In genomic region chr5:76791461-76791860, GRCh38 we compare ENCODE assay signal across 12 cellular contexts. TPM values are rescaled to one million over a fixed set of nuclear protein-coding genes. Genes with fewer than 3 reads are reported as not detected.
DNase-seq lines count a peak whose midpoint lies in the region; ATAC-seq and TF ChIP-seq lines count a peak whose summit lies in the region.
"Had no signal": no experiment of that assay in that cellular context is flagged by ENCODE, and none has a peak within 500 bp of the region (broad histone marks: within the 10 kb centered on the region; RNA-seq: fewer than 3 reads in every experiment).

No MANE protein-coding gene starts in this region.

- H3K27ac ChIP-seq in Panc1 (ENCODE audit: low read length) = peak overlapping the region; percentile 91
- peak overlapping the region; percentile 98 for H3K27ac ChIP-seq in mesodermal cell (ENCODE audit: low read depth, low read length, severe bottlenecking)
- peak overlapping the region in 3 of 4 donors; percentile 50 to 83 (median 77) for H3K27ac ChIP-seq in tibial nerve
- H3K27ac ChIP-seq: KMS-11 had no signal

- no peak overlapping the region for H3K4me3 ChIP-seq in Panc1 (ENCODE audit: low read depth in 2 of 2, low read length in 2 of 2)
- H3K4me3 ChIP-seq in choroid plexus epithelial cell (ENCODE audit: low read depth, low read length) = no peak overlapping the region
- no peak overlapping the region for H3K4me3 ChIP-seq in mesodermal cell (ENCODE audit: extremely low read depth, insufficient read depth, low read length, poor library complexity, severe bottlenecking)
- H3K4me3 ChIP-seq in tibial nerve = no peak overlapping the region

- no peak overlapping the region for H3K4me3 Mint-ChIP-seq in stimulated activated naive CD8-positive, alpha-beta T cell treated with anti-CD3 and anti-CD28 coated beads, Interleukin-15, amount 100 ng/mL, for 72 hours
- H3K4me3 Mint-ChIP-seq: activated CD8-positive, alpha-beta memory T cell treated with anti-CD3 and anti-CD28 coated beads, Interleukin-2, amount 10 ng/mL, durations not matched to agents 7 days and 5 days; H9; stimulated activated naive B cell treated with anti-CD40 and anti-IgM and Interleukin-4, amounts not matched to agents 10 μg/mL and 1 μg/mL and 100 μg/mL, for 72 hours had no signal

- H3K27me3 ChIP-seq in Panc1 (ENCODE audit: control insufficient read depth, insufficient read depth, low read length) (no peaks in the 10 kb centered on the region), tibial nerve (no peaks in the 10 kb centered on the region)

- H3K9me3 ChIP-seq in Panc1 (ENCODE audit: control insufficient read depth, insufficient read depth, low read depth, low read length) (peaks cover 10% of the 10 kb centered on the region; the same call in 1 of the 2 replicates), mesodermal cell (ENCODE audit: control insufficient read depth, low read length) (no peaks in the 10 kb centered on the region), tibial nerve (no peaks in the 10 kb centered on the region)

- TF ChIP-seq CTCF in Panc1 (IDR thresholded peaks at IDR 0.05) = no peak
- no peak for TF ChIP-seq CTCF in choroid plexus epithelial cell (conservative IDR thresholded peaks at IDR 0.05; ENCODE audit: low read depth, low read length)
- TF ChIP-seq CTCF in tibial nerve (IDR thresholded peaks at IDR 0.05) = no peak

- no peak for TF ChIP-seq POLR2A in tibial nerve (IDR thresholded peaks at IDR 0.05)

- in situ Hi-C loops in Panc1 (cut with HindIII; ENCODE audit: low pct_unique_long_range_greater_than_20kb, low sequenced_read_pairs) = no loop called here

- BruUV-seq in Panc1 (replicated peaks; lab: Mats Ljungman, UMichigan) = no TSS peak

- no peaks in the 10 kb centered on the region for H3K9me3 Mint-ChIP-seq in stimulated activated naive CD8-positive, alpha-beta T cell treated with anti-CD3 and anti-CD28 coated beads, Interleukin-15, amount 100 ng/mL, for 72 hours
- H3K9me3 Mint-ChIP-seq: stimulated activated naive B cell treated with anti-CD40 and anti-IgM and Interleukin-4, amounts not matched to agents 10 μg/mL and 1 μg/mL and 100 μg/mL, for 72 hours had no signal

- CTCF ChIA-PET in Panc1 (lab: Charles Lee) = interaction anchor here (1.7 kb wide), 1 partner anchor 17 kb away, joined by 5 read pairs; no protein-coding TSS in a partner anchor

- intact Hi-C loops in Panc1 (cut with micrococcal nuclease; ENCODE audit: unreplicated experiment) = no loop called here

- H3K4me1 ChIP-seq in Panc1 (ENCODE audit: control insufficient read depth, insufficient read depth, low read length) = peaks cover 22% of the 10 kb centered on the region
- peaks cover 38% of the 10 kb centered on the region for H3K4me1 ChIP-seq in mesodermal cell (ENCODE audit: control insufficient read depth, insufficient read depth, low read length, poor library complexity, severe bottlenecking)
- peaks cover 0 to 29% (median 15%) of the 10 kb centered on the region in 4 donors for H3K4me1 ChIP-seq in tibial nerve

- H3K27ac Mint-ChIP-seq in stimulated activated naive CD8-positive, alpha-beta T cell treated with anti-CD3 and anti-CD28 coated beads, Interleukin-15, amount 100 ng/mL, for 72 hours = no peak overlapping the region
- H3K27ac Mint-ChIP-seq: stimulated activated naive B cell treated with anti-CD40 and anti-IgM and Interleukin-4, amounts not matched to agents 10 μg/mL and 1 μg/mL and 100 μg/mL, for 72 hours had no signal

- peaks cover 6% of the 10 kb centered on the region for H3K4me1 Mint-ChIP-seq in stimulated activated naive CD8-positive, alpha-beta T cell treated with anti-CD3 and anti-CD28 coated beads, Interleukin-15, amount 100 ng/mL, for 72 hours
- H3K4me1 Mint-ChIP-seq: stimulated activated naive B cell treated with anti-CD40 and anti-IgM and Interleukin-4, amounts not matched to agents 10 μg/mL and 1 μg/mL and 100 μg/mL, for 72 hours had no signal

- DNase-seq in Panc1 (ENCODE audit: low read depth, low spot score) (no peak), choroid plexus epithelial cell (ENCODE audit: low read depth) (peak; percentile 58), tibial nerve (ENCODE audit: low spot score in 2 of 2) (no peak), AML-193 (lab: John Stamatoyannopoulos, UW) (no peak), NCI-H446 (lab: John Stamatoyannopoulos, UW) (no peak)
- no peak for DNase-seq in stimulated activated naive CD8-positive, alpha-beta T cell treated with anti-CD3 and anti-CD28 coated beads, Interleukin-15, amount 100 ng/mL, for 72 hours
- DNase-seq: H9; NCI-H2081; stimulated activated naive B cell treated with anti-CD40 and anti-IgM and Interleukin-4, amounts not matched to agents 10 μg/mL and 1 μg/mL and 100 μg/mL, for 72 hours had no signal

- POLR2A ChIA-PET in Panc1 (lab: Charles Lee) = no interaction called here

- H3K27me3 Mint-ChIP-seq in stimulated activated naive CD8-positive, alpha-beta T cell treated with anti-CD3 and anti-CD28 coated beads, Interleukin-15, amount 100 ng/mL, for 72 hours = no peaks in the 10 kb centered on the region
- H3K27me3 Mint-ChIP-seq: activated CD8-positive, alpha-beta memory T cell treated with anti-CD3 and anti-CD28 coated beads, Interleukin-2, amount 10 ng/mL, durations not matched to agents 7 days and 5 days had no signal

- H3K36me3 ChIP-seq in Panc1 (ENCODE audit: control insufficient read depth, insufficient read depth, low read length) (no peaks in the 10 kb centered on the region), mesodermal cell (ENCODE audit: control insufficient read depth, insufficient read depth, low read length) (no peaks in the 10 kb centered on the region), tibial nerve (no peaks in the 10 kb centered on the region)

- 80 to 100% methylated on average over 1 of the region's 1 CpG for WGBS in mesodermal cell (ENCODE audit: insufficient coverage in 2 of 2), 2 experiments
- 86 to 95% methylated on average over 1 of the region's 1 CpG for WGBS in tibial nerve, 2 donors

- ATAC-seq in Panc1 = no peak
- ATAC-seq in stimulated activated naive CD8-positive, alpha-beta T cell treated with anti-CD3 and anti-CD28 coated beads, Interleukin-15, amount 100 ng/mL, for 72 hours = no peak

- TF ChIP-seq EP300 in tibial nerve (IDR thresholded peaks at IDR 0.05) = no peak

RNA-seq across cellular contexts. Expression of gene F2RL1, which starts 27.4 kb away (rescaled TPM):
- total RNA-seq in Panc1 (2021; ENCODE audit: unreplicated experiment) (65.9 TPM), tibial nerve (1 to 10 TPM in 1 of 4 donors, under 1 TPM in 2, not detected in 1; 0.20 to 1.1 (median 0.30) TPM)
- polyA plus RNA-seq in Panc1 (2012; ENCODE audit: insufficient read length) = 26.8 TPM
- 193 TPM for polyA plus RNA-seq in mesodermal cell (2013, experiment 1 of 2)
- polyA plus RNA-seq in mesodermal cell (2013, experiment 2 of 2) = 155 TPM

RNA-seq across cellular contexts. Expression of gene S100Z, which starts 58.4 kb away (rescaled TPM):
- total RNA-seq in Panc1 (2021; ENCODE audit: unreplicated experiment) (not detected), tibial nerve (1 to 10 TPM in 1 of 4 donors, not detected in 3; 3.0 TPM)
- polyA plus RNA-seq in Panc1 (2012; ENCODE audit: insufficient read length) = not detected
- 0.48 TPM for polyA plus RNA-seq in mesodermal cell (2013, experiment 1 of 2)
- not detected for polyA plus RNA-seq in mesodermal cell (2013, experiment 2 of 2)
- total RNA-seq: H9 had no signal

Comparison
In these comparisons a context has a peak if more than half of its experiments do, and no peak if none do; other contexts are left out.
1. RNA of gene F2RL1, which starts 27.4 kb away (total RNA-seq): 65.9 TPM in Panc1 (single experiment); 0.20 to 1.1 TPM in tibial nerve; every median in the first group is over 10 times any median in the second.
2. Peak in every context shown above with its lines, with median percentiles within 50 percentile points of each other: H3K27ac ChIP-seq.